Comparison of ENCODE assay signal across 7 cellular contexts in genomic region chr11:2901854-2902783, GRCh38.
DNase-seq lines count a peak whose midpoint lies in the region; ATAC-seq and TF ChIP-seq lines count a peak whose summit lies in the region.

No MANE protein-coding gene starts in this region.

- WGBS in iPS DF 6.9 (ENCODE audit: insufficient coverage, insufficient read length): no CpG with 5 or more reads among the region's 58 CpGs

- TF ChIP-seq CTCF in astrocyte of the spinal cord (IDR thresholded peaks at IDR 0.05; ENCODE audit: low read depth, low read length): no peak

- H3K4me3 ChIP-seq in astrocyte of the spinal cord (ENCODE audit: low read depth, low read length) (peak overlapping the region; percentile 57), iPS DF 6.9 (ENCODE audit: low read length) (peak overlapping the region; percentile 78; the same call in 1 of the 2 replicates), skeletal muscle cell (ENCODE audit: low read depth, low read length) (peak overlapping the region; percentile 67)

- no peak overlapping the region for H3K27ac ChIP-seq in iPS DF 6.9 (ENCODE audit: low read length)

- ATAC-seq in GM18498 (IDR thresholded peaks at IDR 0.05; ENCODE audit: unreplicated experiment): peak; percentile 98
- ATAC-seq in HG02852 (IDR thresholded peaks at IDR 0.05; ENCODE audit: unreplicated experiment): peak; percentile 95

- H3K27me3 ChIP-seq in iPS DF 6.9 (ENCODE audit: control insufficient read depth, insufficient read depth, low read length): no peaks in the 10 kb centered on the region

- no peaks in the 10 kb centered on the region for H3K9me3 ChIP-seq in iPS DF 6.9 (ENCODE audit: control insufficient read depth, insufficient read depth, low read length)

- DNase-seq in NCI-H1436 treated with DMSO at 0.1 percent for 48 hours (lab: John Stamatoyannopoulos, UW) (peak; percentile 87), T-helper 9 cell (peak; percentile 84), astrocyte of the spinal cord (ENCODE audit: low read depth, low spot score) (peak; percentile 88), iPS DF 6.9 (ENCODE audit: low read depth, low spot score) (peak; percentile 82), skeletal muscle cell (ENCODE audit: low read depth) (peak; percentile 60)

- H3K36me3 ChIP-seq in iPS DF 6.9 (ENCODE audit: control insufficient read depth, insufficient read depth, low read length): no peaks in the 10 kb centered on the region

- in situ Hi-C loops in astrocyte of the spinal cord (cut with HindIII; ENCODE audit: low sequenced_read_pairs): no loop called here

- peaks cover 7% of the 10 kb centered on the region; the same call in 1 of the 2 replicates for H3K4me1 ChIP-seq in iPS DF 6.9 (ENCODE audit: control insufficient read depth, insufficient read depth, low read length)
